In genomic region chr1:161726631-161727342, GRCh38 we compare ENCODE assay signal across 8 cellular contexts. TPM values are rescaled to one million over a fixed set of nuclear protein-coding genes. Genes with fewer than 3 reads are reported as not detected.
DNase-seq lines count a peak whose midpoint lies in the region; ATAC-seq and TF ChIP-seq lines count a peak whose summit lies in the region.

No MANE protein-coding gene starts in this region.

- H3K36me3 ChIP-seq in HUES64 (ENCODE audit: insufficient read depth, low read length) (no peaks in the 10 kb centered on the region), SJSA1 (0 out of 2 replicates have a peak, but pooled peaks cover 2% of the 10 kb centered on the region), tibial artery (no peaks in the 10 kb centered on the region)

- H3K9me3 ChIP-seq in HUES64 (ENCODE audit: insufficient read depth, low read depth, low read length) (no peaks in the 10 kb centered on the region), SJSA1 (replicated peaks) (no peaks in the 10 kb centered on the region), tibial artery (no peaks in the 10 kb centered on the region)

- peak overlapping the region; percentile 81 for H3K4me3 ChIP-seq in HUES64 (ENCODE audit: low read length)
- H3K4me3 ChIP-seq in SJSA1, result peak overlapping the region; percentile 87
- peak overlapping the region; percentile 77 to 85 for H3K4me3 ChIP-seq in tibial artery

- no peaks in the 10 kb centered on the region for H3K36me3 Mint-ChIP-seq in activated naive CD4-positive, alpha-beta T cell treated with anti-CD3 and anti-CD28 coated beads, Interleukin-2, amount 50 U/mL, for 72 hours
- H3K36me3 Mint-ChIP-seq in glutamatergic neuron (ENCODE audit: unreplicated experiment), result no peaks in the 10 kb centered on the region

- H3K9me3 Mint-ChIP-seq in activated naive CD4-positive, alpha-beta T cell treated with anti-CD3 and anti-CD28 coated beads, Interleukin-2, amount 50 U/mL, for 72 hours, result no peaks in the 10 kb centered on the region
- H3K9me3 Mint-ChIP-seq in glutamatergic neuron (ENCODE audit: unreplicated experiment), result peaks cover 5% of the 10 kb centered on the region

- peak overlapping the region; percentile 95 for H3K4me3 Mint-ChIP-seq in glutamatergic neuron (ENCODE audit: unreplicated experiment)

- peaks cover 12% of the 10 kb centered on the region for H3K27me3 Mint-ChIP-seq in glutamatergic neuron (ENCODE audit: unreplicated experiment)

- under 1% methylated on average over 77 of the region's 81 CpGs for WGBS in HUES64

- H3K4me1 ChIP-seq in HUES64 (ENCODE audit: insufficient read depth, low read length), result peaks cover 8% of the 10 kb centered on the region
- H3K4me1 ChIP-seq in SJSA1 (replicated peaks), result peaks cover 42% of the 10 kb centered on the region
- H3K4me1 ChIP-seq in tibial artery, result peaks cover 0 to 22% (median 10%) of the 10 kb centered on the region in 4 donors

- peak overlapping the region; percentile 71 for H3K9ac ChIP-seq in HUES64 (ENCODE audit: low read depth, low read length)

- H3K27ac ChIP-seq in HUES64 (ENCODE audit: low read depth, low read length), result peak overlapping the region; percentile 42; the same call in 1 of the 2 replicates
- H3K27ac ChIP-seq in SJSA1, result peak overlapping the region; percentile 72
- peak overlapping the region; percentile 67 to 79 for H3K27ac ChIP-seq in tibial artery

- DNase-seq in DMS114 treated with DMSO at 0.1 percent for 48 hours (lab: John Stamatoyannopoulos, UW; ENCODE audit: unreplicated experiment) (peak; percentile 83), SJSA1 (ENCODE audit: low read depth in 1 of 2, low spot score in 2 of 2) (peak; percentile 64 to 87), glutamatergic neuron (peak; percentile 93), omental fat pad (ENCODE audit: low spot score) (peak; percentile 81), tibial artery (peak; percentile 89)
- DNase-seq in activated naive CD4-positive, alpha-beta T cell treated with anti-CD3 and anti-CD28 coated beads, Interleukin-2, amount 50 U/mL, for 72 hours (ENCODE audit: low spot score in 2 of 2), result peak; percentile 45 to 67

- TF ChIP-seq CTCF in glutamatergic neuron (IDR thresholded peaks at IDR 0.05; ENCODE audit: partially characterized antibody, unreplicated experiment) (no peak), omental fat pad (IDR thresholded peaks at IDR 0.05) (no peak), tibial artery (IDR thresholded peaks at IDR 0.05) (peak in 1 of 2 experiments; percentile 15)

- ATAC-seq in GM21390 (IDR thresholded peaks at IDR 0.05; ENCODE audit: unreplicated experiment) (peak; percentile 53), omental fat pad (ENCODE audit: low FRiP score) (peak; percentile 90)
- peak; percentile 37 to 60 for ATAC-seq in activated naive CD4-positive, alpha-beta T cell treated with anti-CD3 and anti-CD28 coated beads, Interleukin-2, amount 50 U/mL, for 72 hours

- no peak overlapping the region for H3K27ac Mint-ChIP-seq in activated naive CD4-positive, alpha-beta T cell treated with anti-CD3 and anti-CD28 coated beads, Interleukin-2, amount 50 U/mL, for 72 hours
- peak overlapping the region; percentile 96 for H3K27ac Mint-ChIP-seq in glutamatergic neuron (ENCODE audit: unreplicated experiment)

- intact Hi-C loops in tibial artery (cut with DNase I; ENCODE audit: low total_unique reads), result no loop called here

- H3K27me3 ChIP-seq in HUES64 (ENCODE audit: insufficient read depth, low read length) (peaks cover 50% of the 10 kb centered on the region), SJSA1 (replicated peaks) (no peaks in the 10 kb centered on the region), tibial artery (peaks cover 0 to 7% of the 10 kb centered on the region in 2 donors)

- peaks cover 5% of the 10 kb centered on the region for H3K4me1 Mint-ChIP-seq in glutamatergic neuron (ENCODE audit: low read depth, unreplicated experiment)

RNA-seq across cellular contexts. Expression of gene FCRLB, which starts 5.4 kb away (rescaled TPM):
- 0.15 TPM for polyA plus RNA-seq in HUES64 (2013, experiment 1 of 2)
- polyA plus RNA-seq in HUES64 (2013, experiment 2 of 2), result not detected
- 1.3 and 2.7 TPM in 2 replicates for total RNA-seq in SJSA1 (2014; rRNA removed; shearing (Covaris generic))
- not detected for total RNA-seq in activated naive CD4-positive, alpha-beta T cell treated with anti-CD3 and anti-CD28 coated beads, Interleukin-2, amount 50 U/mL, for 72 hours
- total RNA-seq in glutamatergic neuron (ENCODE audit: unreplicated experiment), result 0.34 TPM
- total RNA-seq in omental fat pad, result 1 to 10 TPM in 2 of 4 donors, under 1 TPM in 2; 0.65 to 2.2 (median 0.98) TPM

RNA-seq across cellular contexts. Expression of gene FCRLA, which starts 19.8 kb away (rescaled TPM):
- polyA plus RNA-seq in HUES64 (2013, experiment 1 of 2), result not detected
- not detected for polyA plus RNA-seq in HUES64 (2013, experiment 2 of 2)
- 0.29 TPM in 1 of 2 replicates, not detected in the other for total RNA-seq in SJSA1 (2014; rRNA removed; shearing (Covaris generic))
- not detected for total RNA-seq in activated naive CD4-positive, alpha-beta T cell treated with anti-CD3 and anti-CD28 coated beads, Interleukin-2, amount 50 U/mL, for 72 hours
- total RNA-seq in glutamatergic neuron (ENCODE audit: unreplicated experiment) (0.39 TPM), omental fat pad (under 1 TPM in 2 of 4 donors, not detected in 2; 0.48 to 0.84 TPM)

RNA-seq across cellular contexts. Expression of gene DUSP12, which starts 22.8 kb away (rescaled TPM):
- 24.5 TPM for polyA plus RNA-seq in HUES64 (2013, experiment 1 of 2)
- polyA plus RNA-seq in HUES64 (2013, experiment 2 of 2), result 30.5 TPM
- total RNA-seq in SJSA1 (2014; rRNA removed; shearing (Covaris generic)), result 50.7 and 57.9 TPM in 2 replicates
- 10 to 100 TPM in 1 of 2 donors, 1 to 10 TPM in 1; 7.5 to 23.8 TPM for total RNA-seq in activated naive CD4-positive, alpha-beta T cell treated with anti-CD3 and anti-CD28 coated beads, Interleukin-2, amount 50 U/mL, for 72 hours
- total RNA-seq in glutamatergic neuron (ENCODE audit: unreplicated experiment) (48.4 TPM), omental fat pad (10 to 100 TPM; 14.8 to 49.2 (median 27.8) TPM)

RNA-seq across cellular contexts. Expression of gene ATF6, which starts 39.3 kb away (rescaled TPM):
- polyA plus RNA-seq in HUES64 (2013, experiment 1 of 2), result 7.8 TPM
- 10.8 TPM for polyA plus RNA-seq in HUES64 (2013, experiment 2 of 2)
- total RNA-seq in SJSA1 (2014; rRNA removed; shearing (Covaris generic)), result 22.8 and 30.6 TPM in 2 replicates
- total RNA-seq in activated naive CD4-positive, alpha-beta T cell treated with anti-CD3 and anti-CD28 coated beads, Interleukin-2, amount 50 U/mL, for 72 hours, result 10 to 100 TPM; 21.3 to 24.9 TPM
- total RNA-seq in glutamatergic neuron (ENCODE audit: unreplicated experiment) (29.3 TPM), omental fat pad (10 to 100 TPM; 30.9 to 38.0 (median 36.1) TPM)

Comparison
In these comparisons a context has a peak if more than half of its experiments do, and no peak if none do; other contexts are left out.
1. Peak in every context shown above with its lines: DNase-seq, ATAC-seq, H3K4me3 ChIP-seq and H3K27ac ChIP-seq.